Comparison of ENCODE assay signal across 18 cellular contexts in genomic region chr17:73481672-73482071, GRCh38.
"Had no signal": no experiment of that assay in that cellular context is flagged by ENCODE, and none has a peak within 500 bp of the region (broad histone marks: within the 10 kb centered on the region; RNA-seq: fewer than 3 reads in every experiment).

No MANE protein-coding gene starts in this region.

- H3K36me3 ChIP-seq: gastrocnemius medialis, heart left ventricle, lower lobe of right lung, neutrophil, stomach, thoracic aorta, upper lobe of right lung had no signal

- H3K4me3 ChIP-seq: gastrocnemius medialis, heart left ventricle, lower lobe of right lung, smooth muscle cell, stomach, thoracic aorta, upper lobe of right lung had no signal

- H3K4me1 ChIP-seq: gastrocnemius medialis, lower lobe of right lung, stomach, upper lobe of right lung had no signal

- H3K27ac ChIP-seq: gastrocnemius medialis, lower lobe of right lung, neutrophil, stomach, thoracic aorta, upper lobe of right lung had no signal

- H3K4me3 Mint-ChIP-seq: mesothelial cell of epicardium had no signal

- H3K27ac Mint-ChIP-seq: progenitor cell of endocrine pancreas had no signal

- H3K9me3 ChIP-seq: gastrocnemius medialis, neutrophil, upper lobe of right lung had no signal

- H3K27me3 ChIP-seq: gastrocnemius medialis had no signal

- FAIRE-seq: bronchial epithelial cell, colon had no signal

- DNase-seq: activated CD4-positive, alpha-beta T cell treated with anti-CD3 and anti-CD28 coated beads, Interleukin-2, amount 50 U/mL, for 1 hour; activated CD8-positive, alpha-beta memory T cell treated with anti-CD3 and anti-CD28 coated beads for 24 hours; activated gamma-delta T cell treated with Interleukin-2 at 50 U/mL for 16 hours; erythroblast; gastrocnemius medialis; heart left ventricle; left cardiac atrium; right cardiac atrium; stomach; upper lobe of right lung had no signal
